In the genomic region with DNA sequence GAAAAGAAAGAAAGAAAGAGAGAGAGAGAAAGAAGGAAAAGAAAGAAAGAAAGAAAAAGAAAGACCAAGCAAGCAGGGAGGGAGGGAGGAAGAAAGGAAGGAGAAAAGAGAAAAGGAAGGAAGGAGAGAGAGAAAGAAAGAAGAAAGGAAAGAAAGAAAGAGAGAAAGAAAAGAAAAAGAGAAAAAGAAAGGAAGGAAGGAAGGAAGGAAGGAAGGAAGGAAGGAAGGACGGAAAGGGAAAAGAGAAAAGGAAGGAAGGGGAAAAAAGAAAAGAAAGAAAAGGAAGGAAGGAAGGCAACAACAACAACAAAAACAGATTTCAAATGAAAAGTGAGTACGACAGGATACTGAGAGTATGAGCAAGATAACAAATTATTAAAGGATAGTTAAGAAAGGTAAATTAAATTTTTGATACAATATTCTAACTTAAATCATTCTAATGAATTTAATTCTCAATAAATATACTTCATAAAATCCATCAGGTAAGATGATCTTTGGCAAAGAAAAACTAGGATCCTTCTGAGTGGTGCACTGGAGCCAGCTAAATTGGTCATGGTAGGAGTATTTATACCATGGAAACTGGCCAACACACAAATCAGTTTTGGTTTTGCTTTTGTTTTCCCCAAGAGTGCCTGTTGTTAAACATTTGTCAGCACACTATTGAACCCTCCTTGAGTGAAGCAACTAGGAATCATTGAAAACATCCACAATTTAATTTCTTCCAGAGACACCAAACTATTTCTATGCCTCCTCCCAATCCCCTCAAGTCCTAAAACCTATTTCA, we compare ENCODE assay signal across 8 cellular contexts. TPM values are rescaled to one million over a fixed set of nuclear protein-coding genes. Genes with fewer than 3 reads are reported as not detected.
DNase-seq lines count a peak whose midpoint lies in the region; ATAC-seq, FAIRE-seq and TF ChIP-seq lines count a peak whose summit lies in the region.

No MANE protein-coding gene starts in this region.

- H3K27ac Mint-ChIP-seq in activated CD8-positive, alpha-beta memory T cell treated with anti-CD3 and anti-CD28 coated beads, Interleukin-2, amount 10 ng/mL, durations not matched to agents 7 days and 5 days: peak overlapping the region; percentile 85

- H3K4me3 ChIP-seq in pancreas: no peak overlapping the region
- no peak overlapping the region for H3K4me3 ChIP-seq in aorta (ENCODE audit: low read length in 2 of 2)

- DNase-seq in activated CD8-positive, alpha-beta memory T cell treated with anti-CD3 and anti-CD28 coated beads, Interleukin-2, amount 10 ng/mL, durations not matched to agents 7 days and 5 days: peak; percentile 45
- DNase-seq in activated CD8-positive, alpha-beta memory T cell treated with anti-CD3 and anti-CD28 coated beads, Interleukin-2, amount 50 U/mL, for 4 hours: no peak
- peak; percentile 54 for DNase-seq in NCI-H2196 (lab: John Stamatoyannopoulos, UW; ENCODE audit: unreplicated experiment)
- DNase-seq in dedifferentiated amniotic fluid mesenchymal stem cell (ENCODE audit: extremely low spot score): peak; percentile 56
- peak in 1 of 6 donors; percentile 18 for DNase-seq in pancreas
- DNase-seq in aorta: no peak
- DNase-seq in stimulated activated CD4-positive, alpha-beta T cell treated with anti-CD3 and anti-CD28 coated beads, Interleukin-4, amount 100 ng/mL, for 4 hours: no peak

- H3K4me3 Mint-ChIP-seq in activated CD8-positive, alpha-beta memory T cell treated with anti-CD3 and anti-CD28 coated beads, Interleukin-2, amount 10 ng/mL, durations not matched to agents 7 days and 5 days: peak overlapping the region; percentile 20

- H3K36me3 ChIP-seq in pancreas (no peaks in the 10 kb centered on the region), aorta (ENCODE audit: control insufficient read depth in 1 of 2, insufficient read depth in 2 of 2, low read length in 1 of 2) (no peaks in the 10 kb centered on the region)

- no peak for TF ChIP-seq CTCF in pancreas (IDR thresholded peaks at IDR 0.05)

- H3K9me3 Mint-ChIP-seq in activated CD8-positive, alpha-beta memory T cell treated with anti-CD3 and anti-CD28 coated beads, Interleukin-2, amount 10 ng/mL, durations not matched to agents 7 days and 5 days (ENCODE audit: low read depth): no peaks in the 10 kb centered on the region

- H3K27ac ChIP-seq in pancreas: peak overlapping the region in 2 of 4 donors; percentile 33 to 61
- no peak overlapping the region for H3K27ac ChIP-seq in aorta (ENCODE audit: low read depth in 1 of 2, low read length in 2 of 2)

- CTCF ChIA-PET in activated CD8-positive, alpha-beta memory T cell treated with anti-CD3 and anti-CD28 coated beads, Interleukin-2, amount 10 ng/mL, durations not matched to agents 7 days and 5 days (lab: Charles Lee): interaction anchor here (0.6 to 3.5 kb wide), 6 partner anchors 11 to 57 kb away, joined by 3 to 10 read pairs (median 4); a partner anchor contains a TSS

- intact Hi-C loops in pancreas (cut with DNase I) (no loop called here), aorta (cut with DNase I) (no loop called here)

- H3K4me1 ChIP-seq in pancreas (no peaks in the 10 kb centered on the region), aorta (ENCODE audit: control insufficient read depth in 1 of 2, insufficient read depth in 2 of 2, low read length in 2 of 2) (no peaks in the 10 kb centered on the region)

- H3K36me3 Mint-ChIP-seq in activated CD8-positive, alpha-beta memory T cell treated with anti-CD3 and anti-CD28 coated beads, Interleukin-2, amount 10 ng/mL, durations not matched to agents 7 days and 5 days: peaks cover 6% of the 10 kb centered on the region

- H3K9me3 ChIP-seq in pancreas (no peaks in the 10 kb centered on the region), aorta (ENCODE audit: control insufficient read depth, low read length) (no peaks in the 10 kb centered on the region)

- 92 to 100% methylated on average over 2 of the region's 2 CpGs for whole genome bisulfite sequencing in pancreas, 2 donors
- WGBS in aorta, 2 donors: 93 to 95% methylated on average over 2 of the region's 2 CpGs

- H3K27me3 ChIP-seq in pancreas: no peaks in the 10 kb centered on the region
- H3K27me3 ChIP-seq in aorta (ENCODE audit: control insufficient read depth in 1 of 2, insufficient read depth in 2 of 2, low read length in 1 of 2): no peaks in the 10 kb centered on the region

- peaks cover 34% of the 10 kb centered on the region for H3K4me1 Mint-ChIP-seq in activated CD8-positive, alpha-beta memory T cell treated with anti-CD3 and anti-CD28 coated beads, Interleukin-2, amount 10 ng/mL, durations not matched to agents 7 days and 5 days

- H3K27me3 Mint-ChIP-seq in activated CD8-positive, alpha-beta memory T cell treated with anti-CD3 and anti-CD28 coated beads, Interleukin-2, amount 10 ng/mL, durations not matched to agents 7 days and 5 days: no peaks in the 10 kb centered on the region

- ATAC-seq in activated CD8-positive, alpha-beta memory T cell treated with anti-CD3 and anti-CD28 coated beads, Interleukin-2, amount 10 ng/mL, durations not matched to agents 7 days and 5 days: peak; percentile 92
- ATAC-seq in HG02678 (IDR thresholded peaks at IDR 0.05; ENCODE audit: unreplicated experiment) (peak; percentile 97), pancreas (peak; percentile 61 to 92 (median 81)), aorta (ENCODE audit: low FRiP score) (no peak)

- FAIRE-seq in pancreas (lab: Jason Lieb, UNC): peak; percentile 80

RNA-seq across cellular contexts. Expression of a gene that starts 56.1 kb away (rescaled TPM):
- 10 to 100 TPM; 27.7 to 46.6 TPM for total RNA-seq in activated CD8-positive, alpha-beta memory T cell treated with anti-CD3 and anti-CD28 coated beads, Interleukin-2, amount 10 ng/mL, durations not matched to agents 7 days and 5 days
- total RNA-seq in pancreas: 10 to 100 TPM; 11.6 to 25.8 (median 13.0) TPM
- polyA plus RNA-seq in pancreas: 1 to 10 TPM; 2.6 to 6.2 TPM
- total RNA-seq in aorta: 10 to 100 TPM; 26.7 to 42.5 TPM
- 1 to 10 TPM; 6.4 to 7.9 TPM for polyA plus RNA-seq in aorta

Comparison
In these comparisons a context has a peak if more than half of its experiments do, and no peak if none do; other contexts are left out.
1. DNase-seq: peak in activated CD8-positive, alpha-beta memory T cell treated with anti-CD3 and anti-CD28 coated beads, Interleukin-2, amount 10 ng/mL, durations not matched to agents 7 days and 5 days (single experiment), NCI-H2196 (single experiment) and dedifferentiated amniotic fluid mesenchymal stem cell (single experiment); none in activated CD8-positive, alpha-beta memory T cell treated with anti-CD3 and anti-CD28 coated beads, Interleukin-2, amount 50 U/mL, for 4 hours (single experiment), aorta (0 of 2) and stimulated activated CD4-positive, alpha-beta T cell treated with anti-CD3 and anti-CD28 coated beads, Interleukin-4, amount 100 ng/mL, for 4 hours (0 of 2).